Comparison of ENCODE assay signal across 1 cellular context in genomic region chr14:101953151-101953550, GRCh38.
TF ChIP-seq lines count a peak whose summit lies in the region.

No MANE protein-coding gene starts in this region.

TF ChIP-seq in K562, 482 proteins besides CTCF, POLR2A, EP300 and RAD21 (continued from another document):
- TF ChIP-seq E2F8 (IDR thresholded peaks at IDR 0.05; ENCODE audit: low read depth, partially characterized antibody) (no peak), ILK (tag; IDR thresholded peaks at IDR 0.05; ENCODE audit: borderline replicate concordance, low read depth) (no peak)
